In the genomic region with DNA sequence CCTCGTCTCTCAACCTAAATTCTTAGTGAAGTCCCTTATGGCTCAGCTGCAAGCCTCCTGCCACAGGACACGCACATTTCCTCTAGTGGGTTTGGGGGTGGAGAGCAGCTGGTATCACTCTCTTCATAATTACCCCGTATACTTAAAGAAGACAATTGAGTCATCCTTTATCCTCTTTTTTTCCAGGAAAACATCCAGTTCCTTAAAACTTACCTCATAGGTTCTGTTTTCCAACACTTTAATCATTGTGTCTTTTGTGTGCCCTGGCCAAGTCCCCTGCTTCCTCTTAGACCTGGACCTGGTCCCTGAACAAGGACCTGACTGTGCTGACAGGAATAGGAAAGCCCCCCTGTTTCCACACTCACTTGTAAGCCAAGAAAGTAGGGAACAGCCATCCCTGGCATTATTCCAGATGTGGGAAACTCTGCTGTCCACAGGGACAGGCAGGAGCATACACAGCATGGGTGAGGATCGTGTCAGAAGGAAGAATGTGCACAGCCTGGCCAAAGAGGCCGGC, we compare ENCODE assay signal across 11 cellular contexts. TPM values are rescaled to one million over a fixed set of nuclear protein-coding genes. Genes with fewer than 3 reads are reported as not detected.
DNase-seq lines count a peak whose midpoint lies in the region; ATAC-seq and TF ChIP-seq lines count a peak whose summit lies in the region.
"Had no signal": no experiment of that assay in that cellular context is flagged by ENCODE, and none has a peak within 500 bp of the region (broad histone marks: within the 10 kb centered on the region; RNA-seq: fewer than 3 reads in every experiment).

No MANE protein-coding gene starts in this region.

- DNase-seq in activated naive CD4-positive, alpha-beta T cell treated with anti-CD3 and anti-CD28 coated beads for 36 hours, result peak; percentile 39
- DNase-seq in activated naive CD4-positive, alpha-beta T cell treated with anti-CD3 and anti-CD28 coated beads, Interleukin-2, amount 50 U/mL, for 16 hours, result no peak
- DNase-seq in activated naive CD8-positive, alpha-beta T cell treated with anti-CD3 and anti-CD28 coated beads, Interleukin-2, amount 50 U/mL, for 24 hours, result peak; percentile 33
- DNase-seq in immature natural killer cell (peak; percentile 28 to 34 (median 32)), upper lobe of left lung (no peak), Caco-2 (no peak), endodermal cell (no peak), NOMO-1 (lab: John Stamatoyannopoulos, UW; ENCODE audit: unreplicated experiment in 2 of 2) (no peak)
- DNase-seq: CD4-positive, CD25-positive, alpha-beta regulatory T cell; NCI-H187; stimulated activated CD4-positive, alpha-beta T cell treated with anti-CD3 and anti-CD28 coated beads, Interleukin-4, amount 100 ng/mL, for 24 hours had no signal

- H3K4me3 Mint-ChIP-seq in activated naive CD4-positive, alpha-beta T cell treated with anti-CD3 and anti-CD28 coated beads for 36 hours, result no peak overlapping the region
- no peak overlapping the region for H3K4me3 Mint-ChIP-seq in activated naive CD8-positive, alpha-beta T cell treated with anti-CD3 and anti-CD28 coated beads, Interleukin-2, amount 50 U/mL, for 24 hours
- H3K4me3 Mint-ChIP-seq in immature natural killer cell, result peak overlapping the region; percentile 39 to 63 (median 56)
- H3K4me3 Mint-ChIP-seq in Caco-2 (ENCODE audit: unreplicated experiment), result no peak overlapping the region
- H3K4me3 Mint-ChIP-seq in endodermal cell, result no peak overlapping the region

- H3K27ac ChIP-seq in upper lobe of left lung (peak overlapping the region in 3 of 4 donors; percentile 13 to 16 (median 14)), endodermal cell (ENCODE audit: low read depth, low read length) (no peak overlapping the region)

- 38 to 44% methylated on average over 5 of the region's 5 CpGs for WGBS in upper lobe of left lung, 2 donors
- 78 to 86% methylated on average over 3 to 5 of the region's 5 CpGs for whole genome bisulfite sequencing in endodermal cell (ENCODE audit: insufficient coverage in 1 of 2, insufficient read length in 1 of 2), 2 experiments

- intact Hi-C loops in activated naive CD4-positive, alpha-beta T cell treated with anti-CD3 and anti-CD28 coated beads for 36 hours (cut with micrococcal nuclease), result no loop called here
- intact Hi-C loops in Caco-2 (cut with micrococcal nuclease; ENCODE audit: unreplicated experiment), result no loop called here

- H3K27me3 ChIP-seq in upper lobe of left lung (no peaks in the 10 kb centered on the region), Caco-2 (replicated peaks; ENCODE audit: control insufficient read depth, insufficient read depth, low read length) (no peaks in the 10 kb centered on the region), endodermal cell (ENCODE audit: control insufficient read depth, insufficient read depth, low read length, poor library complexity, severe bottlenecking) (no peaks in the 10 kb centered on the region)

- TF ChIP-seq CTCF in upper lobe of left lung (IDR thresholded peaks at IDR 0.05) (no peak), Caco-2 (IDR thresholded peaks at IDR 0.05; ENCODE audit: insufficient read depth in 1 of 2, low read depth in 1 of 2, low read length in 1 of 2, severe bottlenecking in 1 of 2, unreplicated experiment in 1 of 2) (no peak), endodermal cell (conservative IDR thresholded peaks at IDR 0.05) (no peak)

- CTCF ChIA-PET in activated naive CD4-positive, alpha-beta T cell treated with anti-CD3 and anti-CD28 coated beads for 36 hours (lab: Charles Lee), result interaction anchor here (0.8 to 1.3 kb wide), 2 partner anchors 9 to 14 kb away, joined by 3 read pairs; no protein-coding TSS in a partner anchor
- CTCF ChIA-PET in Caco-2 (lab: Charles Lee), result no interaction called here

- H3K27ac Mint-ChIP-seq in activated naive CD4-positive, alpha-beta T cell treated with anti-CD3 and anti-CD28 coated beads for 36 hours, result peak overlapping the region; percentile 43
- peak overlapping the region; percentile 66 for H3K27ac Mint-ChIP-seq in activated naive CD8-positive, alpha-beta T cell treated with anti-CD3 and anti-CD28 coated beads, Interleukin-2, amount 50 U/mL, for 24 hours
- H3K27ac Mint-ChIP-seq in immature natural killer cell, result peak overlapping the region; percentile 78 to 92 (median 91)
- H3K27ac Mint-ChIP-seq in Caco-2 (ENCODE audit: unreplicated experiment), result no peak overlapping the region
- no peak overlapping the region for H3K27ac Mint-ChIP-seq in endodermal cell

- H3K4me1 ChIP-seq in upper lobe of left lung (peaks cover 12 to 22% (median 16%) of the 10 kb centered on the region in 4 donors), Caco-2 (no peaks in the 10 kb centered on the region), endodermal cell (ENCODE audit: control insufficient read depth, insufficient read depth, low read length) (no peaks in the 10 kb centered on the region)

- TF ChIP-seq POLR2A in upper lobe of left lung (IDR thresholded peaks at IDR 0.05), result no peak

- H3K36me3 ChIP-seq in upper lobe of left lung (no peaks in the 10 kb centered on the region), Caco-2 (ENCODE audit: control insufficient read depth, insufficient read depth, low read length) (no peaks in the 10 kb centered on the region), endodermal cell (ENCODE audit: control insufficient read depth, insufficient read depth, low read length) (no peaks in the 10 kb centered on the region)

- no peaks in the 10 kb centered on the region for H3K27me3 Mint-ChIP-seq in activated naive CD4-positive, alpha-beta T cell treated with anti-CD3 and anti-CD28 coated beads for 36 hours (ENCODE audit: low read depth)
- no peaks in the 10 kb centered on the region for H3K27me3 Mint-ChIP-seq in activated naive CD8-positive, alpha-beta T cell treated with anti-CD3 and anti-CD28 coated beads, Interleukin-2, amount 50 U/mL, for 24 hours
- H3K27me3 Mint-ChIP-seq in immature natural killer cell (ENCODE audit: low read depth in 3 of 3) (peaks cover 6 to 8% (median 8%) of the 10 kb centered on the region in 3 donors), Caco-2 (ENCODE audit: insufficient read depth, unreplicated experiment) (no peaks in the 10 kb centered on the region), endodermal cell (ENCODE audit: insufficient read depth) (peaks cover 2% of the 10 kb centered on the region)

- peaks cover 3% of the 10 kb centered on the region for H3K9me3 Mint-ChIP-seq in activated naive CD4-positive, alpha-beta T cell treated with anti-CD3 and anti-CD28 coated beads for 36 hours
- H3K9me3 Mint-ChIP-seq in activated naive CD8-positive, alpha-beta T cell treated with anti-CD3 and anti-CD28 coated beads, Interleukin-2, amount 50 U/mL, for 24 hours, result no peaks in the 10 kb centered on the region
- H3K9me3 Mint-ChIP-seq in immature natural killer cell (no peaks in the 10 kb centered on the region), Caco-2 (ENCODE audit: unreplicated experiment) (peaks cover 14% of the 10 kb centered on the region), endodermal cell (no peaks in the 10 kb centered on the region)

- no peak overlapping the region for H3K9ac ChIP-seq in endodermal cell (ENCODE audit: extremely low read depth, low read length, poor library complexity, severe bottlenecking)

- no TSS peak for BruUV-seq in Caco-2 (replicated peaks; lab: Mats Ljungman, UMichigan)

- TF ChIP-seq EP300 in upper lobe of left lung (IDR thresholded peaks at IDR 0.05), result no peak

- H3K4me1 Mint-ChIP-seq in activated naive CD4-positive, alpha-beta T cell treated with anti-CD3 and anti-CD28 coated beads for 36 hours (ENCODE audit: low read depth), result peaks cover 51% of the 10 kb centered on the region
- peaks cover 50% of the 10 kb centered on the region for H3K4me1 Mint-ChIP-seq in activated naive CD8-positive, alpha-beta T cell treated with anti-CD3 and anti-CD28 coated beads, Interleukin-2, amount 50 U/mL, for 24 hours
- peaks cover 60 to 72% of the 10 kb centered on the region in 2 donors for H3K4me1 Mint-ChIP-seq in immature natural killer cell
- H3K4me1 Mint-ChIP-seq in Caco-2 (ENCODE audit: low read depth, unreplicated experiment), result no peaks in the 10 kb centered on the region
- H3K4me1 Mint-ChIP-seq in endodermal cell, result peaks cover 7% of the 10 kb centered on the region

- peak; percentile 35 for ATAC-seq in activated naive CD8-positive, alpha-beta T cell treated with anti-CD3 and anti-CD28 coated beads, Interleukin-2, amount 50 U/mL, for 24 hours
- peak in 1 of 2 donors; percentile 81 for ATAC-seq in upper lobe of left lung (ENCODE audit: low FRiP score in 2 of 2)

- POLR2A ChIA-PET in Caco-2 (lab: Charles Lee), result no interaction called here

- no peak overlapping the region for H3K4me3 ChIP-seq in upper lobe of left lung
- H3K4me3 ChIP-seq in Caco-2 (ENCODE audit: low read depth, low read length), result no peak overlapping the region
- no peak overlapping the region for H3K4me3 ChIP-seq in endodermal cell (ENCODE audit: low read length)

- H3K9me3 ChIP-seq in upper lobe of left lung (no peaks in the 10 kb centered on the region), Caco-2 (no peaks in the 10 kb centered on the region), endodermal cell (ENCODE audit: control insufficient read depth, low read length) (no peaks in the 10 kb centered on the region)

- H3K36me3 Mint-ChIP-seq in activated naive CD4-positive, alpha-beta T cell treated with anti-CD3 and anti-CD28 coated beads for 36 hours (ENCODE audit: low read depth), result no peaks in the 10 kb centered on the region
- H3K36me3 Mint-ChIP-seq in activated naive CD8-positive, alpha-beta T cell treated with anti-CD3 and anti-CD28 coated beads, Interleukin-2, amount 50 U/mL, for 24 hours (ENCODE audit: low read depth), result no peaks in the 10 kb centered on the region
- H3K36me3 Mint-ChIP-seq in immature natural killer cell (peaks cover 3 to 28% (median 21%) of the 10 kb centered on the region in 3 donors), Caco-2 (ENCODE audit: insufficient read depth, unreplicated experiment) (no peaks in the 10 kb centered on the region), endodermal cell (ENCODE audit: low read depth) (no peaks in the 10 kb centered on the region)
- H3K36me3 Mint-ChIP-seq: CD4-positive, CD25-positive, alpha-beta regulatory T cell had no signal

RNA-seq across cellular contexts. Expression of gene MYO1B, which starts 42.3 kb away (rescaled TPM):
- 10 to 100 TPM; 39.2 to 40.5 TPM for total RNA-seq in activated naive CD4-positive, alpha-beta T cell treated with anti-CD3 and anti-CD28 coated beads for 36 hours
- polyA plus RNA-seq in immature natural killer cell, result not detected
- total RNA-seq in upper lobe of left lung (100 to 1,000 TPM; 112 to 311 (median 137) TPM), Caco-2 (2022) (80.3 and 83.4 TPM in 2 replicates), endodermal cell (100 to 1,000 TPM; 145 to 154 TPM)
- 55.7 TPM for polyA plus RNA-seq in endodermal cell (2013, experiment 1 of 2)
- polyA plus RNA-seq in endodermal cell (2013, experiment 2 of 2), result 56.3 TPM
- total RNA-seq: CD4-positive, CD25-positive, alpha-beta regulatory T cell had no signal
- polyA plus RNA-seq: CD4-positive, CD25-positive, alpha-beta regulatory T cell had no signal

RNA-seq across cellular contexts. Expression of gene STAT4, which starts 52.1 kb away (rescaled TPM):
- total RNA-seq in activated naive CD4-positive, alpha-beta T cell treated with anti-CD3 and anti-CD28 coated beads for 36 hours, result 10 to 100 TPM; 53.9 to 54.6 TPM
- 100 to 1,000 TPM in 1 of 3 donors, 10 to 100 TPM in 2; 80.6 to 143 (median 91.7) TPM for polyA plus RNA-seq in immature natural killer cell
- total RNA-seq in upper lobe of left lung (10 to 100 TPM in 1 of 6 donors, 1 to 10 TPM in 5; 3.6 to 11.9 (median 6.0) TPM), Caco-2 (2022) (0.19 and 0.48 TPM in 2 replicates), endodermal cell (1 to 10 TPM; 3.2 to 8.8 TPM)
- 2.2 TPM for polyA plus RNA-seq in endodermal cell (2013, experiment 1 of 2)
- 3.2 TPM for polyA plus RNA-seq in endodermal cell (2013, experiment 2 of 2)

Comparison
In these comparisons a context has a peak if more than half of its experiments do, and no peak if none do; other contexts are left out.
1. DNase-seq: peak in activated naive CD4-positive, alpha-beta T cell treated with anti-CD3 and anti-CD28 coated beads for 36 hours (single experiment), activated naive CD8-positive, alpha-beta T cell treated with anti-CD3 and anti-CD28 coated beads, Interleukin-2, amount 50 U/mL, for 24 hours (single experiment) and immature natural killer cell (3 of 3); none in activated naive CD4-positive, alpha-beta T cell treated with anti-CD3 and anti-CD28 coated beads, Interleukin-2, amount 50 U/mL, for 16 hours (single experiment), upper lobe of left lung (0 of 2), Caco-2 (0 of 2), endodermal cell (single experiment) and NOMO-1 (0 of 2).
2. H3K27ac Mint-ChIP-seq: peak in activated naive CD4-positive, alpha-beta T cell treated with anti-CD3 and anti-CD28 coated beads for 36 hours (single experiment), activated naive CD8-positive, alpha-beta T cell treated with anti-CD3 and anti-CD28 coated beads, Interleukin-2, amount 50 U/mL, for 24 hours (single experiment) and immature natural killer cell (6 of 6); none in Caco-2 (single experiment) and endodermal cell (single experiment).
3. H3K4me3 Mint-ChIP-seq: peak in immature natural killer cell (5 of 5); none in activated naive CD4-positive, alpha-beta T cell treated with anti-CD3 and anti-CD28 coated beads for 36 hours (single experiment), activated naive CD8-positive, alpha-beta T cell treated with anti-CD3 and anti-CD28 coated beads, Interleukin-2, amount 50 U/mL, for 24 hours (single experiment), Caco-2 (single experiment) and endodermal cell (single experiment).
4. RNA of gene STAT4, which starts 52.1 kb away (total RNA-seq): 53.9 to 54.6 TPM in activated naive CD4-positive, alpha-beta T cell treated with anti-CD3 and anti-CD28 coated beads for 36 hours; 3.2 to 8.8 TPM in endodermal cell, 3.6 to 11.9 TPM in upper lobe of left lung and 0.19 to 0.48 TPM in Caco-2; every median in the first group is over 4 times any median in the second.